Comparison of ENCODE assay signal across 18 cellular contexts in genomic region chr1:226255380-226255779, GRCh38. TPM values are rescaled to one million over a fixed set of nuclear protein-coding genes. Genes with fewer than 3 reads are reported as not detected.
"Had no signal": no experiment of that assay in that cellular context is flagged by ENCODE, and none has a peak within 500 bp of the region (broad histone marks: within the 10 kb centered on the region; RNA-seq: fewer than 3 reads in every experiment).

No MANE protein-coding gene starts in this region.

- H3K27ac ChIP-seq: adrenal gland, right atrium auricular region, tibial nerve, vagina had no signal

- H3K4me1 ChIP-seq: adrenal gland, right atrium auricular region, tibial nerve, vagina had no signal

- H3K4me3 ChIP-seq: adrenal gland, lung, right atrium auricular region, tibial nerve, vagina had no signal

- ATAC-seq: activated T-helper 17 cell treated with anti-CD3 and anti-CD28 coated beads, Interleukin-2, amount 50 U/mL, for 72 hours; naive thymus-derived CD4-positive, alpha-beta T cell; T-helper 17 cell had no signal

- H3K36me3 ChIP-seq: adrenal gland, right atrium auricular region had no signal

- DNase-seq: activated CD4-positive, alpha-beta T cell treated with anti-CD3 and anti-CD28 coated beads, Interleukin-2, amount 10 ng/mL, durations not matched to agents 7 days and 5 days; activated CD4-positive, CD25-positive, alpha-beta regulatory T cell; activated naive CD4-positive, alpha-beta T cell treated with anti-CD3 and anti-CD28 coated beads, Interleukin-2, amount 10 ng/mL, durations not matched to agents 7 days and 5 days; activated T-cell treated with anti-CD3 and anti-CD28 coated beads for 4 hours; adrenal gland; cerebellar nuclear complex; dermis blood vessel endothelial cell; naive thymus-derived CD4-positive, alpha-beta T cell; small intestine; T-helper 17 cell had no signal

- H3K9me3 ChIP-seq: vagina had no signal

- FAIRE-seq: small intestine had no signal

- H3K27me3 ChIP-seq: adrenal gland, right atrium auricular region, tibial nerve, vagina had no signal

RNA-seq across cellular contexts. Expression of gene MIXL1, which starts 31.9 kb away (rescaled TPM):
- total RNA-seq: activated CD4-positive, alpha-beta T cell treated with anti-CD3 and anti-CD28 coated beads, Interleukin-2, amount 10 ng/mL, durations not matched to agents 7 days and 5 days; adrenal gland; dermis blood vessel endothelial cell; mononuclear cell; naive thymus-derived CD4-positive, alpha-beta T cell; posterior vena cava; right atrium auricular region; T-helper 17 cell; tibial nerve; vagina had no signal
- polyA plus RNA-seq: esophagus; naive thymus-derived CD4-positive, alpha-beta T cell had no signal
